Comparison of ENCODE assay signal across 1 cellular context in genomic region chr1:156359973-156360372, GRCh38.
TF ChIP-seq lines count a peak whose summit lies in the region.

No MANE protein-coding gene starts in this region.

TF ChIP-seq in HepG2, 621 proteins besides CTCF, POLR2A, EP300 and RAD21:
- TF ChIP-seq ZNF180 (CRISPR knock-in tag; IDR thresholded peaks at IDR 0.05; ENCODE audit: borderline replicate concordance, low read depth): no peak
- TF ChIP-seq PITX1 (CRISPR knock-in tag; IDR thresholded peaks at IDR 0.05): no peak; the same call in 1 of the 2 replicates
- no peak for TF ChIP-seq ZNF207 (IDR thresholded peaks at IDR 0.05; ENCODE audit: borderline replicate concordance)
- TF ChIP-seq STAG1 (CRISPR knock-in tag; IDR thresholded peaks at IDR 0.05): peak; percentile 20; the same call in 1 of the 2 replicates
- peak; percentile 50; the same call in 1 of the 2 replicates for TF ChIP-seq ATF5 (CRISPR knock-in tag; IDR thresholded peaks at IDR 0.05; ENCODE audit: low read depth)
- TF ChIP-seq TBX2 (CRISPR knock-in tag; IDR thresholded peaks at IDR 0.05; ENCODE audit: borderline replicate concordance): no peak
- TF ChIP-seq FOXK2 (IDR thresholded peaks at IDR 0.05): no peak
